12 cellular contexts compared by ENCODE assay signal in genomic region chr5:154740483-154740882, GRCh38. TPM values are rescaled to one million over a fixed set of nuclear protein-coding genes. Genes with fewer than 3 reads are reported as not detected.
DNase-seq lines count a peak whose midpoint lies in the region; ATAC-seq and TF ChIP-seq lines count a peak whose summit lies in the region.
"Had no signal": no experiment of that assay in that cellular context is flagged by ENCODE, and none has a peak within 500 bp of the region (broad histone marks: within the 10 kb centered on the region; RNA-seq: fewer than 3 reads in every experiment).

No MANE protein-coding gene starts in this region.

- H3K4me3 ChIP-seq in GM23338 (no peak overlapping the region), Caco-2 (ENCODE audit: low read depth, low read length) (no peak overlapping the region)

- no peaks in the 10 kb centered on the region for H3F3A ChIP-seq in GM23338 (replicated peaks; ENCODE audit: low read depth)

- POLR2A ChIA-PET in Caco-2 (lab: Charles Lee), result no interaction called here

- no peak overlapping the region for H2AFZ ChIP-seq in GM23338

- H3K4me3 Mint-ChIP-seq in GM23338, result no peak overlapping the region
- H3K4me3 Mint-ChIP-seq in Caco-2 (ENCODE audit: unreplicated experiment), result no peak overlapping the region
- H3K4me3 Mint-ChIP-seq: activated CD8-positive, alpha-beta memory T cell treated with anti-CD3 and anti-CD28 coated beads, Interleukin-2, amount 10 ng/mL, durations not matched to agents 7 days and 5 days had no signal

- DNase-seq in GM23338 (ENCODE audit: low spot score) (no peak), caudate nucleus (lab: John Stamatoyannopoulos, UW) (peak in 26 of 61 donors; percentile 2 to 57 (median 11)), inferior parietal cortex (ENCODE audit: extremely low spot score) (peak; percentile 47), renal cortical epithelial cell (ENCODE audit: low read depth) (peak; percentile 67), NCI-H510A treated with DMSO at 0.1 percent for 48 hours (lab: John Stamatoyannopoulos, UW) (no peak), HPDE6-E6E7 (ENCODE audit: extremely low spot score) (no peak), NCI-H510A (lab: John Stamatoyannopoulos, UW) (no peak), Caco-2 (no peak)
- DNase-seq: activated CD8-positive, alpha-beta memory T cell treated with anti-CD3 and anti-CD28 coated beads, Interleukin-2, amount 10 ng/mL, durations not matched to agents 7 days and 5 days; Calu3; Karpas-422; NCI-H526 treated with DMSO at 0.1 percent for 48 hours had no signal

- H3K4me1 ChIP-seq in GM23338 (ENCODE audit: insufficient read depth) (peaks cover 25% of the 10 kb centered on the region; the same call in 1 of the 2 replicates), Caco-2 (peaks cover 5% of the 10 kb centered on the region)

- H3K9me3 Mint-ChIP-seq in GM23338 (no peaks in the 10 kb centered on the region), Caco-2 (ENCODE audit: unreplicated experiment) (no peaks in the 10 kb centered on the region)

- ATAC-seq in GM23338, result peak; percentile 27; the same call in 2 of the 3 replicates
- ATAC-seq: activated CD8-positive, alpha-beta memory T cell treated with anti-CD3 and anti-CD28 coated beads, Interleukin-2, amount 10 ng/mL, durations not matched to agents 7 days and 5 days had no signal

- intact Hi-C loops in Caco-2 (cut with micrococcal nuclease; ENCODE audit: unreplicated experiment), result no loop called here

- no TSS peak for BruUV-seq in Caco-2 (replicated peaks; lab: Mats Ljungman, UMichigan)

- H3K9me2 ChIP-seq in GM23338 (ENCODE audit: insufficient read depth), result no peaks in the 10 kb centered on the region

- H3K36me3 ChIP-seq in GM23338 (ENCODE audit: insufficient read depth), result no peaks in the 10 kb centered on the region
- no peaks in the 10 kb centered on the region for H3K36me3 ChIP-seq in Caco-2 (ENCODE audit: control insufficient read depth, insufficient read depth, low read length)

- H3K27ac ChIP-seq in GM23338 (ENCODE audit: low read depth) (no peak overlapping the region), caudate nucleus (ENCODE audit: low read depth, low read length) (peak overlapping the region; percentile 46)

- no peak overlapping the region for H3K4me2 ChIP-seq in GM23338

- peaks cover 3% of the 10 kb centered on the region; the same call in 2 of the 3 replicates for H3K36me3 Mint-ChIP-seq in GM23338 (ENCODE audit: low read depth)
- no peaks in the 10 kb centered on the region for H3K36me3 Mint-ChIP-seq in Caco-2 (ENCODE audit: insufficient read depth, unreplicated experiment)
- H3K36me3 Mint-ChIP-seq: activated CD8-positive, alpha-beta memory T cell treated with anti-CD3 and anti-CD28 coated beads, Interleukin-2, amount 10 ng/mL, durations not matched to agents 7 days and 5 days had no signal

- H3K4me1 Mint-ChIP-seq in GM23338, result peaks cover 28% of the 10 kb centered on the region
- H3K4me1 Mint-ChIP-seq in Caco-2 (ENCODE audit: low read depth, unreplicated experiment), result peaks cover 15% of the 10 kb centered on the region
- H3K4me1 Mint-ChIP-seq: activated CD8-positive, alpha-beta memory T cell treated with anti-CD3 and anti-CD28 coated beads, Interleukin-2, amount 10 ng/mL, durations not matched to agents 7 days and 5 days had no signal

- CTCF ChIA-PET in Caco-2 (lab: Charles Lee), result no interaction called here

- H4K20me1 ChIP-seq in GM23338 (replicated peaks; ENCODE audit: insufficient read depth), result no peaks in the 10 kb centered on the region

- H3K27me3 ChIP-seq in GM23338 (ENCODE audit: insufficient read depth) (no peaks in the 10 kb centered on the region), Caco-2 (replicated peaks; ENCODE audit: control insufficient read depth, insufficient read depth, low read length) (no peaks in the 10 kb centered on the region)

- peaks cover 3% of the 10 kb centered on the region for H3K27me3 Mint-ChIP-seq in GM23338 (ENCODE audit: insufficient read depth, low read depth, poor library complexity)
- H3K27me3 Mint-ChIP-seq in Caco-2 (ENCODE audit: insufficient read depth, unreplicated experiment), result no peaks in the 10 kb centered on the region
- H3K27me3 Mint-ChIP-seq: activated CD8-positive, alpha-beta memory T cell treated with anti-CD3 and anti-CD28 coated beads, Interleukin-2, amount 10 ng/mL, durations not matched to agents 7 days and 5 days had no signal

- TF ChIP-seq CTCF in GM23338 (conservative IDR thresholded peaks at IDR 0.05; ENCODE audit: low read depth in 2 of 2) (no peak), Caco-2 (IDR thresholded peaks at IDR 0.05; ENCODE audit: insufficient read depth in 1 of 2, low read depth in 1 of 2, low read length in 1 of 2, severe bottlenecking in 1 of 2, unreplicated experiment in 1 of 2) (no peak)

- H3K9me3 ChIP-seq in Caco-2, result no peaks in the 10 kb centered on the region

- H3K79me2 ChIP-seq in GM23338 (replicated peaks; ENCODE audit: insufficient read depth), result no peaks in the 10 kb centered on the region; the same call in 1 of the 2 replicates

- H3K27ac Mint-ChIP-seq in GM23338, result 0 out of 2 replicates have a peak overlapping the region, but pooled peaks have one; percentile 36
- H3K27ac Mint-ChIP-seq in Caco-2 (ENCODE audit: unreplicated experiment), result no peak overlapping the region
- H3K27ac Mint-ChIP-seq: activated CD8-positive, alpha-beta memory T cell treated with anti-CD3 and anti-CD28 coated beads, Interleukin-2, amount 10 ng/mL, durations not matched to agents 7 days and 5 days had no signal

TF ChIP-seq in GM23338, 12 proteins besides CTCF, POLR2A, EP300 and RAD21 (continues in another document):
- no peak for TF ChIP-seq ZNF331 (CRISPR knock-in tag; IDR thresholded peaks at IDR 0.05; ENCODE audit: low read depth)
- TF ChIP-seq, protein P1, sequence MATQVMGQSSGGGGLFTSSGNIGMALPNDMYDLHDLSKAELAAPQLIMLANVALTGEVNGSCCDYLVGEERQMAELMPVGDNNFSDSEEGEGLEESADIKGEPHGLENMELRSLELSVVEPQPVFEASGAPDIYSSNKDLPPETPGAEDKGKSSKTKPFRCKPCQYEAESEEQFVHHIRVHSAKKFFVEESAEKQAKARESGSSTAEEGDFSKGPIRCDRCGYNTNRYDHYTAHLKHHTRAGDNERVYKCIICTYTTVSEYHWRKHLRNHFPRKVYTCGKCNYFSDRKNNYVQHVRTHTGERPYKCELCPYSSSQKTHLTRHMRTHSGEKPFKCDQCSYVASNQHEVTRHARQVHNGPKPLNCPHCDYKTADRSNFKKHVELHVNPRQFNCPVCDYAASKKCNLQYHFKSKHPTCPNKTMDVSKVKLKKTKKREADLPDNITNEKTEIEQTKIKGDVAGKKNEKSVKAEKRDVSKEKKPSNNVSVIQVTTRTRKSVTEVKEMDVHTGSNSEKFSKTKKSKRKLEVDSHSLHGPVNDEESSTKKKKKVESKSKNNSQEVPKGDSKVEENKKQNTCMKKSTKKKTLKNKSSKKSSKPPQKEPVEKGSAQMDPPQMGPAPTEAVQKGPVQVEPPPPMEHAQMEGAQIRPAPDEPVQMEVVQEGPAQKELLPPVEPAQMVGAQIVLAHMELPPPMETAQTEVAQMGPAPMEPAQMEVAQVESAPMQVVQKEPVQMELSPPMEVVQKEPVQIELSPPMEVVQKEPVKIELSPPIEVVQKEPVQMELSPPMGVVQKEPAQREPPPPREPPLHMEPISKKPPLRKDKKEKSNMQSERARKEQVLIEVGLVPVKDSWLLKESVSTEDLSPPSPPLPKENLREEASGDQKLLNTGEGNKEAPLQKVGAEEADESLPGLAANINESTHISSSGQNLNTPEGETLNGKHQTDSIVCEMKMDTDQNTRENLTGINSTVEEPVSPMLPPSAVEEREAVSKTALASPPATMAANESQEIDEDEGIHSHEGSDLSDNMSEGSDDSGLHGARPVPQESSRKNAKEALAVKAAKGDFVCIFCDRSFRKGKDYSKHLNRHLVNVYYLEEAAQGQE (IDR thresholded peaks at IDR 0.05; ENCODE audit: unreplicated experiment), result no peak
- TF ChIP-seq NANOG (IDR thresholded peaks at IDR 0.05; ENCODE audit: borderline replicate concordance), result no peak
- TF ChIP-seq JUNB (IDR thresholded peaks at IDR 0.05; ENCODE audit: unreplicated experiment), result no peak
- no peak for TF ChIP-seq STAT1 (IDR thresholded peaks at IDR 0.05; ENCODE audit: unreplicated experiment)
- no peak for TF ChIP-seq POLR2AphosphoS5 (IDR thresholded peaks at IDR 0.05; ENCODE audit: low read depth)
- no peak for TF ChIP-seq EZH2phosphoT487 (IDR thresholded peaks at IDR 0.05; ENCODE audit: unreplicated experiment)
- no peak for TF ChIP-seq ZNF114 (CRISPR knock-in tag; IDR thresholded peaks at IDR 0.05)
- TF ChIP-seq EZH2 (IDR thresholded peaks at IDR 0.05; ENCODE audit: low read depth, unreplicated experiment), result no peak

RNA-seq across cellular contexts. Expression of gene LARP1, which starts 14.7 kb away (rescaled TPM):
- 267 and 302 TPM in 2 replicates for total RNA-seq in GM23338 (2014; rRNA removed; shearing (Covaris generic))
- 133 and 153 TPM in 2 replicates for polyA plus RNA-seq in GM23338 (2016; fragmentation: Nextera tagmentation; extraction: Ambion mirVana)
- total RNA-seq in renal cortical epithelial cell (33.2 and 96.5 TPM in 2 replicates), Caco-2 (2022) (357 and 372 TPM in 2 replicates)

Comparison
In these comparisons a context has a peak if more than half of its experiments do, and no peak if none do; other contexts are left out.
1. DNase-seq: peak in inferior parietal cortex (single experiment) and renal cortical epithelial cell (single experiment); none in GM23338 (single experiment), NCI-H510A treated with DMSO at 0.1 percent for 48 hours (single experiment), HPDE6-E6E7 (single experiment), NCI-H510A (single experiment) and Caco-2 (0 of 2).